Comparison of ENCODE assay signal across 35 cellular contexts in the genomic region with DNA sequence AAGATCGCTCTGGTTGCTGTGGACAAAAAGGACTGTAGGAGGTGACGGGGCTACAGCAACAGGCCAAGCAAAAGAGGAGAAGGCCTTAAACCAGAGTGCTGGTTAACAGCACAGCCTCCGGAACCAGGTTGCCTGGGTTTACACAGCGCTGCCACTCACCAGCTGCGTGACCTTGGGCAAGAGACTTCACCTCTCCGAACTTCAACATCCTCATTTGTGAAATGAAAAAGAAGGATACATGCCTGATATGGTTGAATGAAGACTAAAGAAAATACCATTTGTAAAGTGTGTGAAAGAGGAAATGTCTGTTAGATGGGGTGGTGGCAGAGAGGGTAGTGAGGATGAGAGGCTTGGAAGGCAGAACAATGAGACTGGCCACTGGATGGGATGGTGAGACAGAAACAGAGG. TPM values are rescaled to one million over a fixed set of nuclear protein-coding genes. Genes with fewer than 3 reads are reported as not detected.
DNase-seq lines count a peak whose midpoint lies in the region; FAIRE-seq and TF ChIP-seq lines count a peak whose summit lies in the region.
"Had no signal": no experiment of that assay in that cellular context is flagged by ENCODE, and none has a peak within 500 bp of the region (broad histone marks: within the 10 kb centered on the region; RNA-seq: fewer than 3 reads in every experiment).

No MANE protein-coding gene starts in this region.

- no TSS peak for BruUV-seq in OCI-LY7 (replicated peaks; lab: Mats Ljungman, UMichigan)

- peaks cover 0 to 3% (median 2%) of the 10 kb centered on the region in 3 donors for H3K27me3 Mint-ChIP-seq in CD14-positive monocyte (ENCODE audit: low read depth in 3 of 3)
- H3K27me3 Mint-ChIP-seq: stimulated activated naive CD8-positive, alpha-beta T cell treated with anti-CD3 and anti-CD28 coated beads, Interleukin-15, amount 100 ng/mL, for 72 hours had no signal

- H3K9me3 Mint-ChIP-seq in CD14-positive monocyte: peaks cover 0 to 4% (median 0%) of the 10 kb centered on the region in 7 donors

- peaks cover 28 to 38% of the 10 kb centered on the region in 2 donors for H3K36me3 Mint-ChIP-seq in CD14-positive monocyte

- H3K23ac ChIP-seq in neuronal stem cell (ENCODE audit: low read depth, low read length, poor library complexity): peak overlapping the region; percentile 32

- peak overlapping the region; percentile 21 for H2AK5ac ChIP-seq in neuronal stem cell (ENCODE audit: low read depth, low read length)

- H3K9ac ChIP-seq in neuronal stem cell (ENCODE audit: low read depth, low read length, poor library complexity): no peak overlapping the region

- no peaks in the 10 kb centered on the region for H4K20me1 ChIP-seq in OCI-LY7 (ENCODE audit: insufficient read depth, low read length)

- H3K9me2 ChIP-seq in OCI-LY7 (ENCODE audit: insufficient read depth, low read length): no peaks in the 10 kb centered on the region

- intact Hi-C loops in CD14-positive monocyte (cut with micrococcal nuclease): no loop called here
- intact Hi-C loops in OCI-LY7 (cut with micrococcal nuclease; ENCODE audit: unreplicated experiment): no loop called here
- intact Hi-C loops in esophagus squamous epithelium (cut with DNase I): no loop called here

- no peak overlapping the region for H4K91ac ChIP-seq in neuronal stem cell (ENCODE audit: low read depth, low read length, poor library complexity)

- no peaks in the 10 kb centered on the region for H3K27me3 ChIP-seq in neuronal stem cell (ENCODE audit: control insufficient read depth in 3 of 3, insufficient read depth in 3 of 3, low read depth in 1 of 3, low read length in 3 of 3)
- peaks cover 0 to 20% (median 0%) of the 10 kb centered on the region in 4 donors for H3K27me3 ChIP-seq in esophagus squamous epithelium
- H3K27me3 ChIP-seq: brain microvascular endothelial cell, gastrocnemius medialis, pancreas, SJCRH30, vagina had no signal

- H3K4me2 ChIP-seq in OCI-LY7 (ENCODE audit: low read length): peak overlapping the region; percentile 57
- no peak overlapping the region for H3K4me2 ChIP-seq in neuronal stem cell (ENCODE audit: insufficient read depth, low read length, poor library complexity, severe bottlenecking)
- H3K4me2 ChIP-seq: A549, smooth muscle cell had no signal

- H2AFZ ChIP-seq in OCI-LY7 (ENCODE audit: low read length): no peak overlapping the region
- no peak overlapping the region for H2AFZ ChIP-seq in neuronal stem cell (ENCODE audit: low read length)

- H3K27ac Mint-ChIP-seq in CD14-positive monocyte: no peak overlapping the region
- H3K27ac Mint-ChIP-seq: activated naive CD4-positive, alpha-beta T cell treated with anti-CD3 and anti-CD28 coated beads, Interleukin-2, amount 50 U/mL, for 72 hours; activated T-helper 2 cell treated with anti-CD3 and anti-CD28 coated beads, Interferon-gamma antibody, Interleukin-2, Interleukin-4, amounts not matched to agents 10 μg/mL and 5 μg/mL and 100 μg/mL, durations not matched to agents 14 hours and 24 hours and 36 hours; nephron progenitor cell; stimulated activated naive CD8-positive, alpha-beta T cell treated with anti-CD3 and anti-CD28 coated beads, Interleukin-15, amount 100 ng/mL, for 72 hours had no signal

- 0 out of 2 replicates have a peak, but pooled peaks have one; percentile 31 for TF ChIP-seq POLR2A in GM12891 (IDR thresholded peaks at IDR 0.05; ENCODE audit: low read depth, low read length)
- TF ChIP-seq POLR2A in H54 (IDR thresholded peaks at IDR 0.05; ENCODE audit: low read depth, low read length): no peak
- TF ChIP-seq POLR2A in esophagus squamous epithelium (IDR thresholded peaks at IDR 0.05): no peak

- H3K4me1 ChIP-seq in OCI-LY7 (ENCODE audit: insufficient read depth, low read length, poor library complexity, severe bottlenecking) (peaks cover 49% of the 10 kb centered on the region), neuronal stem cell (ENCODE audit: control insufficient read depth in 2 of 2, insufficient read depth in 1 of 2, low read depth in 1 of 2, low read length in 2 of 2) (peaks cover 10 to 45% of the 10 kb centered on the region in 2 donors), esophagus squamous epithelium (peaks cover 0 to 39% (median 4%) of the 10 kb centered on the region in 3 donors)
- H3K4me1 ChIP-seq: gastrocnemius medialis, pancreas had no signal

- peak overlapping the region; percentile 56 for H3K27ac ChIP-seq in OCI-LY7 (ENCODE audit: low read depth, low read length, poor library complexity, severe bottlenecking)
- H3K27ac ChIP-seq in neuronal stem cell (replicated peaks; ENCODE audit: low read length): no peak overlapping the region
- no peak overlapping the region for H3K27ac ChIP-seq in esophagus squamous epithelium
- H3K27ac ChIP-seq: A549, brain microvascular endothelial cell, gastrocnemius medialis, lower lobe of right lung, pancreas, SJCRH30, vagina had no signal

- POLR2A ChIA-PET in OCI-LY7 (lab: Charles Lee): no interaction called here

- H3K36me3 ChIP-seq in OCI-LY7 (ENCODE audit: insufficient read depth, low read length) (peaks cover 5% of the 10 kb centered on the region; the same call in 1 of the 2 replicates), neuronal stem cell (replicated peaks in 1 of 2; ENCODE audit: control insufficient read depth in 2 of 2, insufficient read depth in 2 of 2, low read length in 2 of 2) (peaks cover 0 to 52% of the 10 kb centered on the region in 2 donors), esophagus squamous epithelium (no peaks in the 10 kb centered on the region)
- H3K36me3 ChIP-seq: brain microvascular endothelial cell, gastrocnemius medialis, lower lobe of right lung, pancreas, SJCRH30, vagina had no signal

- DNase-seq in CD14-positive monocyte (ENCODE audit: low spot score) (peak; percentile 45), GM12891 (ENCODE audit: insufficient read length, low spot score) (no peak), OCI-LY7 (ENCODE audit: low spot score) (peak; percentile 32), neuronal stem cell (ENCODE audit: low spot score) (no peak), H54 (ENCODE audit: insufficient read length, low spot score) (no peak), HCEC 1CT (no peak), esophagus squamous epithelium (lab: John Stamatoyannopoulos, UW) (no peak), NCI-H510A (lab: John Stamatoyannopoulos, UW) (no peak)
- DNase-seq: activated CD4-positive, alpha-beta T cell treated with anti-CD3 and anti-CD28 coated beads for 4 hours; activated CD8-positive, alpha-beta memory T cell treated with anti-CD3 and anti-CD28 coated beads for 24 hours; activated T-cell treated with anti-CD3 and anti-CD28 coated beads for 4 hours; AML-193; amygdala; brain microvascular endothelial cell; COR-L47; gastrocnemius medialis; kidney glomerular epithelial cell; lower lobe of right lung; NCI-H1092 treated with DMSO at 0.1 percent for 48 hours; NCI-H187 treated with DMSO at 0.1 percent for 48 hours; NCI-H2171; nephron progenitor cell; retina; RPMI8226; SJCRH30; stimulated activated CD4-positive, alpha-beta T cell treated with anti-CD3 and anti-CD28 coated beads, Interleukin-1b, Interleukin-23, amount 100 ng/mL, for 48 hours; SW 1271 had no signal

- H3K4me3 ChIP-seq in OCI-LY7 (ENCODE audit: low read depth, low read length, poor library complexity, severe bottlenecking) (peak overlapping the region; percentile 16), neuronal stem cell (ENCODE audit: low read length in 2 of 2) (no peak overlapping the region), esophagus squamous epithelium (no peak overlapping the region)
- H3K4me3 ChIP-seq: A549, gastrocnemius medialis, lower lobe of right lung, pancreas, SJCRH30, smooth muscle cell, vagina had no signal

- no peak overlapping the region for H2BK120ac ChIP-seq in neuronal stem cell (ENCODE audit: low read depth, low read length)

- H2BK5ac ChIP-seq in neuronal stem cell (ENCODE audit: low read length): no peak overlapping the region

- peak overlapping the region; percentile 19 for H3K18ac ChIP-seq in neuronal stem cell (ENCODE audit: low read length)

- FAIRE-seq in GM12891 (lab: Jason Lieb, UNC) (peak; percentile 79), H54 (lab: Jason Lieb, UNC) (no peak)
- FAIRE-seq: A549, endothelial cell of umbilical vein, pancreas had no signal

- no peak overlapping the region for H2BK15ac ChIP-seq in neuronal stem cell (ENCODE audit: low read length)

- H2BK12ac ChIP-seq in neuronal stem cell (ENCODE audit: low read length): no peak overlapping the region

- no peak overlapping the region for H3K4me3 Mint-ChIP-seq in CD14-positive monocyte
- H3K4me3 Mint-ChIP-seq: nephron progenitor cell; stimulated activated naive CD8-positive, alpha-beta T cell treated with anti-CD3 and anti-CD28 coated beads, Interleukin-15, amount 100 ng/mL, for 72 hours had no signal

- CTCF ChIA-PET in OCI-LY7 (lab: Charles Lee; ENCODE audit: unreplicated experiment): no interaction called here

- peaks cover 55% of the 10 kb centered on the region for H3K4me1 Mint-ChIP-seq in CD14-positive monocyte

- no peaks in the 10 kb centered on the region for H3K79me1 ChIP-seq in neuronal stem cell (ENCODE audit: low read depth, low read length)

- TF ChIP-seq CTCF in CD14-positive monocyte (IDR thresholded peaks at IDR 0.05) (no peak), OCI-LY7 (conservative IDR thresholded peaks at IDR 0.05; ENCODE audit: low read length) (no peak), esophagus squamous epithelium (IDR thresholded peaks at IDR 0.05) (no peak)

- H3K14ac ChIP-seq in neuronal stem cell (ENCODE audit: low read length): peak overlapping the region; percentile 50

- H3K4ac ChIP-seq in neuronal stem cell (ENCODE audit: low read length): no peak overlapping the region

- no peak overlapping the region for H4K8ac ChIP-seq in neuronal stem cell (ENCODE audit: low read depth, low read length)

- H3K79me2 ChIP-seq in OCI-LY7 (ENCODE audit: insufficient read depth, low read depth, low read length): 0 out of 2 replicates have a peak, but pooled peaks cover 8% of the 10 kb centered on the region

- H3K9me3 ChIP-seq in OCI-LY7 (ENCODE audit: low read length) (peaks cover 22% of the 10 kb centered on the region), neuronal stem cell (replicated peaks in 1 of 2; ENCODE audit: control insufficient read depth in 2 of 2, insufficient read depth in 1 of 2, low read depth in 1 of 2, low read length in 2 of 2) (peaks cover 0 to 45% of the 10 kb centered on the region in 2 donors), esophagus squamous epithelium (no peaks in the 10 kb centered on the region)
- H3K9me3 ChIP-seq: gastrocnemius medialis, pancreas, SJCRH30, vagina had no signal

- WGBS in neuronal stem cell (ENCODE audit: extremely low coverage in 2 of 2, insufficient read length in 2 of 2, insufficient replicate concordance in 1 of 2), 2 donors: no CpG with 5 or more reads among the region's 6 CpGs
- 73 to 88% methylated on average over 6 of the region's 6 CpGs for WGBS in esophagus squamous epithelium, 2 donors

TF ChIP-seq in GM12891, 5 proteins besides CTCF, POLR2A, EP300 and RAD21 (continues in another document):
- no peak for TF ChIP-seq POLR2AphosphoS5 (IDR thresholded peaks at IDR 0.05; ENCODE audit: low read depth, low read length)
- no peak for TF ChIP-seq PAX5 (IDR thresholded peaks at IDR 0.05; ENCODE audit: insufficient read depth, low read length, severe bottlenecking)

RNA-seq across cellular contexts. Expression of a gene that starts 44.9 kb away (rescaled TPM):
- 10 to 100 TPM; 24.3 to 27.5 TPM for polyA plus RNA-seq in CD14-positive monocyte
- 54.9 TPM for polyA plus RNA-seq in GM12891 (2012; ENCODE audit: low read depth, missing spikeins)
- total RNA-seq in OCI-LY7 (2014; rRNA removed; shearing (Covaris generic)): 20.2 and 25.3 TPM in 2 replicates
- total RNA-seq in OCI-LY7 (2022) (20.7 and 24.7 TPM in 2 replicates), esophagus squamous epithelium (10 to 100 TPM in 2 of 4 donors, 1 to 10 TPM in 2; 4.9 to 25.9 (median 8.9) TPM)
- polyA plus RNA-seq in neuronal stem cell (2013, experiment 1 of 2): 10.0 TPM
- polyA plus RNA-seq in neuronal stem cell (2013, experiment 2 of 2): 10.7 TPM

Comparison
In these comparisons a context has a peak if more than half of its experiments do, and no peak if none do; other contexts are left out.
1. DNase-seq: peak in CD14-positive monocyte (single experiment) and OCI-LY7 (single experiment); none in GM12891 (single experiment), neuronal stem cell (single experiment), H54 (single experiment), HCEC 1CT (single experiment), esophagus squamous epithelium (single experiment) and NCI-H510A (single experiment).